ENCODE assay signal across 18 cellular contexts in the genomic region with DNA sequence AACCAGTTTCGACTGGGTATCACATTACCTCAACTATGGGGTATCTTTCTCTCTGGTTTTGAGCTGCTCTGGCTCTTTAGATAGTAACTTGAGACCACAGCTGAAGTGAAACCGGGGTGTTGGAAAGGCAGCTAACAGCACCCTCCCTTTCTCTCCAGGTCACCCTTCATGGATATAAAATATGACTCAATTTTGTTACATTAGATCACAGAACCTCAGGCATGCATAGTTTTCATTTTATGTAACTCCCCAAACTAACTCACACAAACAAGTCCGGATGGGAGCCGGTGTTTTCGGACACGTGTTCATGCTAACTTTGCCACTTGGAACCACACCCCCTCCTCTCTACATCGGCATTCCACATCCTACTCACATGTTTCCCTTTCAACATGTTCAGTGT.
A peak's percentile ranks its signal among the peaks of the same experiment; 100 is the strongest.
DNase-seq lines count a peak whose midpoint lies in the region; ATAC-seq and TF ChIP-seq lines count a peak whose summit lies in the region.
"Had no signal": no experiment of that assay in that cellular context is flagged by ENCODE, and none has a peak within 500 bp of the region (broad histone marks: within the 10 kb centered on the region; RNA-seq: fewer than 3 reads in every experiment).

No MANE protein-coding gene starts in this region.

- intact Hi-C loops in stomach (cut with DNase I; ENCODE audit: low total_unique reads): no loop called here

- H3K36me3 ChIP-seq in stomach: no peaks in the 10 kb centered on the region
- H3K36me3 ChIP-seq: gastroesophageal sphincter, left ventricle myocardium inferior, thyroid gland had no signal

- peaks cover 5 to 48% (median 31%) of the 10 kb centered on the region in 4 donors for H3K4me1 ChIP-seq in stomach

- 18 to 37% (median 25%) methylated on average over 7 of the region's 7 CpGs for WGBS in stomach, 5 donors

- ATAC-seq in HG02610 (IDR thresholded peaks at IDR 0.05; ENCODE audit: unreplicated experiment): no peak
- no peak for ATAC-seq in GM18520 (IDR thresholded peaks at IDR 0.05; ENCODE audit: unreplicated experiment)
- ATAC-seq: gastroesophageal sphincter, natural killer cell had no signal

- no peak for TF ChIP-seq EP300 in stomach (IDR thresholded peaks at IDR 0.05)

- peak overlapping the region in 4 of 5 donors; percentile 23 to 77 (median 56) for H3K27ac ChIP-seq in stomach
- H3K27ac ChIP-seq: 22Rv1, coronary artery, gastroesophageal sphincter, left ventricle myocardium inferior, thyroid gland had no signal

- TF ChIP-seq CTCF in stomach (IDR thresholded peaks at IDR 0.05): no peak

- no peak for TF ChIP-seq POLR2A in stomach (IDR thresholded peaks at IDR 0.05)

- no peaks in the 10 kb centered on the region for H3K9me3 ChIP-seq in stomach
- H3K9me3 ChIP-seq: gastroesophageal sphincter, left ventricle myocardium inferior, thyroid gland had no signal

- DNase-seq in NCI-H2107 treated with DMSO at 0.1 percent for 48 hours (lab: John Stamatoyannopoulos, UW; ENCODE audit: unreplicated experiment) (peak; percentile 24), NCI-H2107 (lab: John Stamatoyannopoulos, UW) (no peak), OCI-M1 (lab: John Stamatoyannopoulos, UW) (peak; percentile 73), fibroblast of peridontal ligament (ENCODE audit: extremely low read depth) (peak; percentile 6), stomach (peak; percentile 38)
- no peak for DNase-seq in effector CD8-positive, alpha-beta T cell (lab: John Stamatoyannopoulos, UW)
- DNase-seq: activated naive CD4-positive, alpha-beta T cell treated with anti-CD3 and anti-CD28 coated beads, Interleukin-2, amount 10 ng/mL, durations not matched to agents 7 days and 5 days; left ventricle myocardium inferior; natural killer cell; NCI-H1436; NCI-H774; thyroid gland had no signal

- no peak overlapping the region for H3K4me3 ChIP-seq in stomach
- H3K4me3 ChIP-seq: coronary artery, gastroesophageal sphincter, left ventricle myocardium inferior, smooth muscle cell, thyroid gland had no signal

- peaks cover 0 to 25% (median 21%) of the 10 kb centered on the region in 3 donors for H3K27me3 ChIP-seq in stomach

Comparison
In these comparisons a context has a peak if more than half of its experiments do, and no peak if none do; other contexts are left out.
1. DNase-seq: peak in NCI-H2107 treated with DMSO at 0.1 percent for 48 hours (single experiment), OCI-M1 (single experiment), fibroblast of peridontal ligament (single experiment) and stomach (single experiment); none in NCI-H2107 (single experiment) and effector CD8-positive, alpha-beta T cell (single experiment).